Comparison of ENCODE assay signal across 11 cellular contexts in genomic region chr10:114685456-114685855, GRCh38. TPM values are rescaled to one million over a fixed set of nuclear protein-coding genes. Genes with fewer than 3 reads are reported as not detected.
DNase-seq lines count a peak whose midpoint lies in the region; ATAC-seq and TF ChIP-seq lines count a peak whose summit lies in the region.
"Had no signal": no experiment of that assay in that cellular context is flagged by ENCODE, and none has a peak within 500 bp of the region (broad histone marks: within the 10 kb centered on the region; RNA-seq: fewer than 3 reads in every experiment).

No MANE protein-coding gene starts in this region.

- no peak overlapping the region for H3K4me3 ChIP-seq in SK-N-SH (ENCODE audit: low read depth in 2 of 2, low read length in 1 of 2)
- no peak overlapping the region for H3K4me3 ChIP-seq in muscle layer of duodenum (ENCODE audit: low read depth in 1 of 2, low read length in 2 of 2)
- H3K4me3 ChIP-seq in Karpas-422 (ENCODE audit: low read length), result no peak overlapping the region
- H3K4me3 ChIP-seq: MG63 had no signal

- H2AFZ ChIP-seq in SK-N-SH (ENCODE audit: low read depth), result peak overlapping the region; percentile 71; the same call in 1 of the 2 replicates
- H2AFZ ChIP-seq in Karpas-422 (ENCODE audit: low read length), result no peak overlapping the region

- DNase-seq in SK-N-SH (peak; percentile 68), Right ventricle myocardium inferior (ENCODE audit: missing footprints) (no peak), type B pancreatic cell (ENCODE audit: extremely low spot score, unreplicated experiment) (no peak), activated gamma-delta T cell (lab: John Stamatoyannopoulos, UW) (no peak), Karpas-422 (no peak)
- no peak for DNase-seq in activated naive CD4-positive, alpha-beta T cell treated with anti-CD3 and anti-CD28 coated beads, Interleukin-2, amount 10 ng/mL, durations not matched to agents 7 days and 5 days
- DNase-seq: activated CD4-positive, alpha-beta T cell treated with anti-CD3 and anti-CD28 coated beads for 4 hours; DMS 273 treated with DMSO at 0.1 percent for 48 hours; MG63; NCI-H510A had no signal

- TF ChIP-seq RAD21 in SK-N-SH (IDR thresholded peaks at IDR 0.05; ENCODE audit: low read length), result peak; percentile 21; the same call in 1 of the 2 replicates

- H3K27me3 Mint-ChIP-seq in type B pancreatic cell, result no peaks in the 10 kb centered on the region
- peaks cover 23% of the 10 kb centered on the region for H3K27me3 Mint-ChIP-seq in activated naive CD4-positive, alpha-beta T cell treated with anti-CD3 and anti-CD28 coated beads, Interleukin-2, amount 10 ng/mL, durations not matched to agents 7 days and 5 days

- no peaks in the 10 kb centered on the region for H3K36me3 ChIP-seq in SK-N-SH (replicated peaks in 1 of 2; ENCODE audit: control insufficient read depth in 1 of 2, insufficient read depth in 2 of 2, low read length in 1 of 2)
- no peaks in the 10 kb centered on the region for H3K36me3 ChIP-seq in muscle layer of duodenum (ENCODE audit: control insufficient read depth in 1 of 2, insufficient read depth in 2 of 2, low read length in 2 of 2)
- no peaks in the 10 kb centered on the region for H3K36me3 ChIP-seq in Karpas-422 (ENCODE audit: insufficient read depth, low read length)
- H3K36me3 ChIP-seq: MG63 had no signal

- H3K9me2 ChIP-seq in SK-N-SH, result no peaks in the 10 kb centered on the region
- H3K9me2 ChIP-seq in Karpas-422 (replicated peaks; ENCODE audit: insufficient read depth, low read length), result no peaks in the 10 kb centered on the region

- H3K9ac ChIP-seq in SK-N-SH (peak overlapping the region; percentile 44), Karpas-422 (ENCODE audit: low read length) (no peak overlapping the region)

- peak in 1 of 2 experiments; percentile 87; a peak in 3 of 4 replicates for TF ChIP-seq EP300 in SK-N-SH (IDR thresholded peaks at IDR 0.05; ENCODE audit: borderline replicate concordance in 1 of 2, low read depth in 1 of 2, low read length in 1 of 2)

- peak overlapping the region; percentile 86 for H3K27ac Mint-ChIP-seq in type B pancreatic cell
- H3K27ac Mint-ChIP-seq in activated naive CD4-positive, alpha-beta T cell treated with anti-CD3 and anti-CD28 coated beads, Interleukin-2, amount 10 ng/mL, durations not matched to agents 7 days and 5 days, result no peak overlapping the region

- TF ChIP-seq CTCF in SK-N-SH (IDR thresholded peaks at IDR 0.05) (no peak), type B pancreatic cell (conservative IDR thresholded peaks at IDR 0.05) (no peak)

- peak overlapping the region; percentile 69 for H3K4me2 ChIP-seq in SK-N-SH
- no peak overlapping the region for H3K4me2 ChIP-seq in Karpas-422 (ENCODE audit: low read depth, low read length, poor library complexity, severe bottlenecking)

- intact Hi-C loops in Right ventricle myocardium inferior (cut with DNase I), result loop anchor here (1.0 to 2.0 kb wide), 3 partner anchors 30 to 53 kb away; no protein-coding TSS in a partner anchor

- POLR2A ChIA-PET in SK-N-SH (lab: Yijun Ruan, JAX), result no interaction called here

- peak overlapping the region; percentile 9 for H3K4me3 Mint-ChIP-seq in type B pancreatic cell
- no peak overlapping the region for H3K4me3 Mint-ChIP-seq in activated naive CD4-positive, alpha-beta T cell treated with anti-CD3 and anti-CD28 coated beads, Interleukin-2, amount 10 ng/mL, durations not matched to agents 7 days and 5 days

- H3K4me1 ChIP-seq in SK-N-SH (ENCODE audit: control insufficient read depth in 1 of 2, insufficient read depth in 2 of 2, low read depth in 1 of 2, low read length in 1 of 2) (peaks cover 35 to 40% of the 10 kb centered on the region in 2 experiments; a peak in 3 of 4 replicates), muscle layer of duodenum (ENCODE audit: control insufficient read depth in 1 of 2, insufficient read depth in 2 of 2, low read length in 2 of 2) (no peaks in the 10 kb centered on the region), Karpas-422 (ENCODE audit: low read length) (no peaks in the 10 kb centered on the region)

- ATAC-seq in Right ventricle myocardium inferior, result peak; percentile 78

- peaks cover 25% of the 10 kb centered on the region for H3F3A ChIP-seq in SK-N-SH (replicated peaks; ENCODE audit: insufficient read depth)

- no peaks in the 10 kb centered on the region for H3K9me3 ChIP-seq in SK-N-SH
- H3K9me3 ChIP-seq in muscle layer of duodenum (ENCODE audit: control insufficient read depth in 1 of 2, low read length in 2 of 2), result no peaks in the 10 kb centered on the region
- H3K9me3 ChIP-seq in Karpas-422 (ENCODE audit: low read length), result no peaks in the 10 kb centered on the region
- H3K9me3 ChIP-seq: MG63 had no signal

- peaks cover 4% of the 10 kb centered on the region for H3K9me3 Mint-ChIP-seq in type B pancreatic cell
- no peaks in the 10 kb centered on the region for H3K9me3 Mint-ChIP-seq in activated naive CD4-positive, alpha-beta T cell treated with anti-CD3 and anti-CD28 coated beads, Interleukin-2, amount 10 ng/mL, durations not matched to agents 7 days and 5 days

- H4K20me1 ChIP-seq in SK-N-SH (ENCODE audit: insufficient read depth) (no peaks in the 10 kb centered on the region), Karpas-422 (ENCODE audit: insufficient read depth, low read depth, low read length) (no peaks in the 10 kb centered on the region)

- WGBS in SK-N-SH (ENCODE audit: low lambda C conversion rate), result 31% methylated on average over 5 of the region's 5 CpGs

- CTCF ChIA-PET in SK-N-SH (lab: Yijun Ruan, JAX), result interaction anchor here (1.2 to 1.3 kb wide), 2 partner anchors 9 to 137 kb away, joined by 3 to 6 read pairs; partner anchors contain the start of gene FHIP2A
- CTCF ChIA-PET in activated naive CD4-positive, alpha-beta T cell treated with anti-CD3 and anti-CD28 coated beads, Interleukin-2, amount 10 ng/mL, durations not matched to agents 7 days and 5 days (lab: Charles Lee), result interaction anchor here (0.9 kb wide), 1 partner anchor 38 kb away, joined by 3 read pairs; no protein-coding TSS in a partner anchor

- no peaks in the 10 kb centered on the region; the same call in 1 of the 2 replicates for H3K79me2 ChIP-seq in SK-N-SH (ENCODE audit: insufficient read depth)
- H3K79me2 ChIP-seq in Karpas-422 (ENCODE audit: low read length), result no peaks in the 10 kb centered on the region

- H3K27ac ChIP-seq in SK-N-SH (ENCODE audit: low read depth in 2 of 2, low read length in 1 of 2), result peak overlapping the region; percentile 88 to 94
- peak overlapping the region; percentile 83 for H3K27ac ChIP-seq in muscle layer of duodenum (ENCODE audit: low read length)
- no peak overlapping the region for H3K27ac ChIP-seq in Karpas-422 (ENCODE audit: low read length)

- H3K4me1 Mint-ChIP-seq in type B pancreatic cell (ENCODE audit: unreplicated experiment), result peaks cover 44% of the 10 kb centered on the region
- no peaks in the 10 kb centered on the region for H3K4me1 Mint-ChIP-seq in activated naive CD4-positive, alpha-beta T cell treated with anti-CD3 and anti-CD28 coated beads, Interleukin-2, amount 10 ng/mL, durations not matched to agents 7 days and 5 days

- no peaks in the 10 kb centered on the region for H3K36me3 Mint-ChIP-seq in type B pancreatic cell
- H3K36me3 Mint-ChIP-seq in activated naive CD4-positive, alpha-beta T cell treated with anti-CD3 and anti-CD28 coated beads, Interleukin-2, amount 10 ng/mL, durations not matched to agents 7 days and 5 days, result no peaks in the 10 kb centered on the region

- no peaks in the 10 kb centered on the region for H3K27me3 ChIP-seq in SK-N-SH (ENCODE audit: insufficient read depth)
- no peaks in the 10 kb centered on the region for H3K27me3 ChIP-seq in muscle layer of duodenum (ENCODE audit: low read depth, low read length)
- no peaks in the 10 kb centered on the region for H3K27me3 ChIP-seq in Karpas-422 (ENCODE audit: low read length)
- H3K27me3 ChIP-seq: MG63 had no signal

TF ChIP-seq in SK-N-SH, 30 proteins besides CTCF, POLR2A, EP300 and RAD21 (continues in another document):
- TF ChIP-seq RFX5 (IDR thresholded peaks at IDR 0.05; ENCODE audit: low read length), result no peak
- peak; percentile 95 for TF ChIP-seq RCOR1 (IDR thresholded peaks at IDR 0.05; ENCODE audit: low read length)
- no peak for TF ChIP-seq TEAD4 (IDR thresholded peaks at IDR 0.05; ENCODE audit: borderline replicate concordance, insufficient read depth)
- no peak for TF ChIP-seq SIN3A (IDR thresholded peaks at IDR 0.05; ENCODE audit: borderline replicate concordance, low read depth, low read length)
- no peak for TF ChIP-seq POLR2AphosphoS5 (IDR thresholded peaks at IDR 0.05; ENCODE audit: low read depth, low read length)
- TF ChIP-seq CHD2 (IDR thresholded peaks at IDR 0.05; ENCODE audit: low read length, partially characterized antibody), result peak; percentile 68
- TF ChIP-seq NFIC (IDR thresholded peaks at IDR 0.05; ENCODE audit: borderline replicate concordance), result no peak
- no peak for TF ChIP-seq ELF1 (IDR thresholded peaks at IDR 0.05)
- no peak for TF ChIP-seq EZH2phosphoT487 (IDR thresholded peaks at IDR 0.05; ENCODE audit: borderline replicate concordance, low read depth)
- TF ChIP-seq TCF12 (IDR thresholded peaks at IDR 0.05), result peak; percentile 40; the same call in 1 of the 2 replicates
- TF ChIP-seq GATA2 (CRISPR knock-in tag; IDR thresholded peaks at IDR 0.05), result peak; percentile 88

RNA-seq across cellular contexts. Expression of gene ABLIM1, which starts 27.4 kb away (rescaled TPM):
- 16.1 and 24.9 TPM in 2 replicates for polyA plus RNA-seq in SK-N-SH (2012; rRNA removed)
- 13.0 and 19.7 TPM in 2 replicates for polyA plus RNA-seq in SK-N-SH (2012; cell fraction: cytosol; rRNA removed)
- 21.3 and 27.5 TPM in 2 replicates for polyA plus RNA-seq in SK-N-SH (2012; cell fraction: nucleus; rRNA removed)
- total RNA-seq in Right ventricle myocardium inferior (730 TPM), type B pancreatic cell (ENCODE audit: low replicate concordance) (77.7 and 143 TPM in 2 replicates)
- total RNA-seq in Karpas-422 (2014; rRNA removed; shearing (Covaris generic); ENCODE audit: low replicate concordance), result 73.4 and 131 TPM in 2 replicates
